Comparison of ENCODE assay signal across 8 cellular contexts in genomic region chrX:18674788-18675735, GRCh38. TPM values are rescaled to one million over a fixed set of nuclear protein-coding genes. Genes with fewer than 3 reads are reported as not detected.
DNase-seq lines count a peak whose midpoint lies in the region; ATAC-seq, FAIRE-seq and TF ChIP-seq lines count a peak whose summit lies in the region.

No MANE protein-coding gene starts in this region.

- no peaks in the 10 kb centered on the region for H3K79me2 ChIP-seq in endothelial cell of umbilical vein (ENCODE audit: control insufficient read depth, insufficient read depth, low read length)

- intact Hi-C loops in CD8-positive, alpha-beta T cell (cut with DNase I, micrococcal nuclease), result loop anchor here (1.0 to 5.0 kb wide), 11 partner anchors 212 to 1317 kb away; partner anchors contain the start of genes BCLAF3 (in 1 of the 2), CDKL5 (in 1 of the 2), PDHA1 (in 1 of the 2) and PHKA2 (in 1 of the 2)
- intact Hi-C loops in endothelial cell of umbilical vein (cut with micrococcal nuclease), result loop anchor here (2.0 to 10.0 kb wide), 4 partner anchors 212 to 660 kb away; partner anchors contain the start of genes CDKL5 and PHKA2

- TF ChIP-seq CTCF in CD8-positive, alpha-beta T cell (IDR thresholded peaks at IDR 0.05), result no peak
- no peak for TF ChIP-seq CTCF in endothelial cell of umbilical vein (IDR thresholded peaks at IDR 0.05; ENCODE audit: extremely low read depth in 1 of 2, insufficient read depth in 1 of 2, low read depth in 1 of 2, low read length in 2 of 2)

- H3K9me3 ChIP-seq in CD8-positive, alpha-beta T cell (ENCODE audit: low read length), result no peaks in the 10 kb centered on the region
- no peaks in the 10 kb centered on the region for H3K9me3 ChIP-seq in endothelial cell of umbilical vein (replicated peaks; ENCODE audit: control insufficient read depth, insufficient read depth, low read length)

- H2AFZ ChIP-seq in endothelial cell of umbilical vein (ENCODE audit: low read depth, low read length), result peak overlapping the region; percentile 94

- no peaks in the 10 kb centered on the region for H3K9me3 Mint-ChIP-seq in CD8-positive, alpha-beta T cell

- TF ChIP-seq POLR2A in endothelial cell of umbilical vein (IDR thresholded peaks at IDR 0.05; ENCODE audit: low read depth, low read length), result no peak

- H3K27me3 ChIP-seq in CD8-positive, alpha-beta T cell (ENCODE audit: insufficient read depth, low read length), result no peaks in the 10 kb centered on the region
- H3K27me3 ChIP-seq in endothelial cell of umbilical vein (ENCODE audit: control insufficient read depth in 2 of 2, insufficient read depth in 2 of 2, low read length in 2 of 2), result no peaks in the 10 kb centered on the region

- FAIRE-seq in endothelial cell of umbilical vein (lab: Jason Lieb, UNC), result peak; percentile 93

- H3K36me3 Mint-ChIP-seq in CD8-positive, alpha-beta T cell, result no peaks in the 10 kb centered on the region

- H3K27me3 Mint-ChIP-seq in CD8-positive, alpha-beta T cell (ENCODE audit: low read depth), result no peaks in the 10 kb centered on the region

- peaks cover 11% of the 10 kb centered on the region for H3K4me1 Mint-ChIP-seq in CD8-positive, alpha-beta T cell (ENCODE audit: low read depth)

- H4K20me1 ChIP-seq in endothelial cell of umbilical vein (replicated peaks; ENCODE audit: control insufficient read depth, extremely low read depth, insufficient read depth, low read length), result no peaks in the 10 kb centered on the region

- no peaks in the 10 kb centered on the region for H3K36me3 ChIP-seq in CD8-positive, alpha-beta T cell (ENCODE audit: insufficient read depth, low read length)
- H3K36me3 ChIP-seq in endothelial cell of umbilical vein (ENCODE audit: control insufficient read depth in 2 of 2, extremely low read depth in 1 of 2, insufficient read depth in 2 of 2, low read length in 2 of 2), result no peaks in the 10 kb centered on the region

- CTCF ChIA-PET in CD8-positive, alpha-beta T cell (lab: Charles Lee), result no interaction called here
- CTCF ChIA-PET in endothelial cell of umbilical vein (lab: Charles Lee), result interaction anchor here (1.0 kb wide), 1 partner anchor 659 kb away, joined by 3 read pairs; no protein-coding TSS in a partner anchor

- H3K4me3 Mint-ChIP-seq in CD8-positive, alpha-beta T cell, result peak overlapping the region; percentile 81

- no peaks in the 10 kb centered on the region for H3K9me1 ChIP-seq in endothelial cell of umbilical vein (replicated peaks; ENCODE audit: control insufficient read depth, extremely low read depth, insufficient read depth, low read length)

- POLR2A ChIA-PET in CD8-positive, alpha-beta T cell (lab: Charles Lee), result no interaction called here
- POLR2A ChIA-PET in endothelial cell of umbilical vein (lab: Charles Lee), result no interaction called here

- H3K4me1 ChIP-seq in CD8-positive, alpha-beta T cell (ENCODE audit: insufficient read depth, low read length), result no peaks in the 10 kb centered on the region
- no peaks in the 10 kb centered on the region for H3K4me1 ChIP-seq in endothelial cell of umbilical vein (ENCODE audit: control insufficient read depth, extremely low read depth, insufficient read depth, low read length)

- TSS peak; percentile 36 for BruUV-seq in endothelial cell of umbilical vein (replicated peaks; lab: Mats Ljungman, UMichigan)

- peak overlapping the region; percentile 68 for H3K4me2 ChIP-seq in endothelial cell of umbilical vein (ENCODE audit: insufficient read depth, low read length)

- DNase-seq in CD8-positive, alpha-beta T cell, result peak; percentile 66 to 87 (median 72)
- DNase-seq in NCI-H82 (lab: John Stamatoyannopoulos, UW) (peak; percentile 89), endothelial cell of umbilical vein (ENCODE audit: low read depth, low spot score) (peak; percentile 80), midbrain (lab: John Stamatoyannopoulos, UW) (peak; percentile 86)
- peak; percentile 29 for DNase-seq in activated CD8-positive, alpha-beta memory T cell treated with anti-CD3 and anti-CD28 coated beads, Interleukin-2, amount 50 U/mL, for 24 hours (ENCODE audit: extremely low read depth)
- DNase-seq in stimulated activated CD8-positive, alpha-beta memory T cell treated with anti-CD3 and anti-CD28 coated beads, Interleukin-15, amount 100 ng/mL, for 48 hours (ENCODE audit: low read depth in 2 of 2), result peak; percentile 49 to 50

- peak overlapping the region; percentile 89 for H3K27ac Mint-ChIP-seq in CD8-positive, alpha-beta T cell

- ATAC-seq in CD8-positive, alpha-beta T cell, result peak; percentile 90
- ATAC-seq in GM19372 (IDR thresholded peaks at IDR 0.05; ENCODE audit: low read depth, unreplicated experiment) (peak; percentile 75), HG03520 (IDR thresholded peaks at IDR 0.05; ENCODE audit: unreplicated experiment) (peak; percentile 70)

- peak overlapping the region; percentile 76 for H3K4me3 ChIP-seq in CD8-positive, alpha-beta T cell (ENCODE audit: low read depth, low read length)
- peak overlapping the region; percentile 63 to 76 (median 70) for H3K4me3 ChIP-seq in endothelial cell of umbilical vein (replicated peaks in 1 of 3; ENCODE audit: insufficient read depth in 1 of 3, low read depth in 1 of 3, low read length in 3 of 3)

- dilution Hi-C loops in endothelial cell of umbilical vein (cut with MboI; ENCODE audit: extremely low pct_ligation_motif_present, low sequenced_read_pairs), result no loop called here

- H3K9ac ChIP-seq in endothelial cell of umbilical vein (replicated peaks; ENCODE audit: extremely low read depth, insufficient read depth, low read length), result peak overlapping the region; percentile 75

- H3K27ac ChIP-seq in CD8-positive, alpha-beta T cell (ENCODE audit: low read depth, low read length), result peak overlapping the region; percentile 76
- H3K27ac ChIP-seq in endothelial cell of umbilical vein (ENCODE audit: insufficient read depth, low read depth, low read length), result peak overlapping the region; percentile 60

TF ChIP-seq in endothelial cell of umbilical vein, 7 proteins besides CTCF, POLR2A, EP300 and RAD21:
- TF ChIP-seq FOS (IDR thresholded peaks at IDR 0.05; ENCODE audit: borderline replicate concordance, insufficient read depth, low read length) (no peak), EZH2 (IDR thresholded peaks at IDR 0.05; ENCODE audit: borderline replicate concordance, low read depth, low read length, severe bottlenecking) (no peak), POLR2AphosphoS5 (IDR thresholded peaks at IDR 0.05; ENCODE audit: insufficient read depth, low read depth, low read length) (no peak), MYC (IDR thresholded peaks at IDR 0.05; ENCODE audit: low read depth, low read length) (no peak), JUN (IDR thresholded peaks at IDR 0.05; ENCODE audit: borderline replicate concordance, insufficient read depth, insufficient read length, low read depth) (no peak), GATA2 (IDR thresholded peaks at IDR 0.05; ENCODE audit: insufficient read depth, insufficient read length, low read depth, low read length) (no peak), MAX (IDR thresholded peaks at IDR 0.05; ENCODE audit: insufficient read depth, insufficient read length) (no peak)

RNA-seq across cellular contexts. Expression of gene RS1, which starts 3.2 kb away (rescaled TPM):
- total RNA-seq in CD8-positive, alpha-beta T cell, result not detected
- not detected in 2 replicates for total RNA-seq in endothelial cell of umbilical vein
- polyA plus RNA-seq in endothelial cell of umbilical vein, result not detected in 2 replicates
- polyA plus RNA-seq in endothelial cell of umbilical vein (2011; cell fraction: cytosol; rRNA removed), result not detected in 2 replicates
- not detected in 2 replicates for polyA plus RNA-seq in endothelial cell of umbilical vein (2011; cell fraction: nucleus; rRNA removed)
- polyA plus RNA-seq in endothelial cell of umbilical vein (2012), result not detected in 2 replicates
- not detected in 2 replicates for polyA minus RNA-seq in endothelial cell of umbilical vein
- not detected for polyA minus RNA-seq in endothelial cell of umbilical vein (2011; cell fraction: cytosol; rRNA and poly(A)+ RNA removed)
- not detected in 2 replicates for polyA minus RNA-seq in endothelial cell of umbilical vein (2011; cell fraction: nucleus; rRNA and poly(A)+ RNA removed)

RNA-seq across cellular contexts. Expression of gene PPEF1, which starts 32.4 kb away (rescaled TPM):
- total RNA-seq in CD8-positive, alpha-beta T cell, result under 1 TPM in 1 of 2 experiments, not detected in 1; 0.76 TPM
- total RNA-seq in endothelial cell of umbilical vein, result not detected in 2 replicates
- not detected in 2 replicates for polyA plus RNA-seq in endothelial cell of umbilical vein
- polyA plus RNA-seq in endothelial cell of umbilical vein (2011; cell fraction: cytosol; rRNA removed), result not detected in 2 replicates
- polyA plus RNA-seq in endothelial cell of umbilical vein (2011; cell fraction: nucleus; rRNA removed), result not detected in 2 replicates
- not detected in 2 replicates for polyA plus RNA-seq in endothelial cell of umbilical vein (2012)
- polyA minus RNA-seq in endothelial cell of umbilical vein, result not detected in 2 replicates
- polyA minus RNA-seq in endothelial cell of umbilical vein (2011; cell fraction: cytosol; rRNA and poly(A)+ RNA removed), result 2.0 TPM
- not detected in 2 replicates for polyA minus RNA-seq in endothelial cell of umbilical vein (2011; cell fraction: nucleus; rRNA and poly(A)+ RNA removed)

Comparison
In these comparisons a context has a peak if more than half of its experiments do, and no peak if none do; other contexts are left out.
1. Peak in every context shown above with its lines: DNase-seq, ATAC-seq, H3K4me3 ChIP-seq and H3K27ac ChIP-seq.
2. DNase-seq: peak in every context shown above with its lines; median percentile 89 in NCI-H82; 86 in midbrain; 80 in endothelial cell of umbilical vein; 72 in CD8-positive, alpha-beta T cell; 50 in stimulated activated CD8-positive, alpha-beta memory T cell treated with anti-CD3 and anti-CD28 coated beads, Interleukin-15, amount 100 ng/mL, for 48 hours; 29 in activated CD8-positive, alpha-beta memory T cell treated with anti-CD3 and anti-CD28 coated beads, Interleukin-2, amount 50 U/mL, for 24 hours.